8 cellular contexts compared by ENCODE assay signal in the genomic region with DNA sequence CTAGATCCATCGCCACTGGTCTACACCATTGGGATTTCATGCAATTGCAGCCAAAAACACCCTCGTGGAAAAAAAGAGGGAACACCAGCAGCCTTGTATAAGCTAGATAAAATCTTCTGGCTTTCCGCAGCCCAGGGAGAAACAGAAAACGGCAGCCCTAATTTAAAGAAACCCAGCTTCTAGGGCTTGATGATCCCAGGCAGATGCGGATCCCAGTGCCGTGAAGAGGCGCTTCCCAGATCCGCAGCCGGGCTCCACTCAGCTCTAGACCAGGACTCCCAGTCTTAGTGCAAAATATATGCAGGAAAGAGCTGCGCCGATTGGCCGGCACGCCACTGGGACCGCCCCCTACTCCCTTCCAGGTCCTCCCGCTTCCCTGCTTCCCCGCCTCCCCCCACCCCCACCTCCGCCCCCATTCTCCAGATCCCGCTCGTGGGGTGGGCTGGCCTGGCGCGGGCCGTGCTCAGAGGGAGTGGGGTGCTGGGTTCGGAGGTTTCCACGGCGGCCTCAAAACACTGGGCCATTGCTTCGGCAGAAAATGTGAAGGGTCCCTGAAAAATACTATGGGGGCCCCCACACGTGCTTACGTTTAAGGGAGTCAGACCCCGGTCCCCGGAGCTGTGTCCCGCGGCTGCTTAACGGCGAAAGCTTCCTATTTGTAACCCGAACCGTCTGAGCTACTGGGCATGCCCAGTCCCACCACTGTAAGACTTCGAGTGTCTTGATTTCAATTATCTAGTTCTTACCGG.
DNase-seq lines count a peak whose midpoint lies in the region; ATAC-seq and TF ChIP-seq lines count a peak whose summit lies in the region.

No MANE protein-coding gene starts in this region.

- H3K36me3 Mint-ChIP-seq in brain = peaks cover 43% of the 10 kb centered on the region

- H3K27me3 Mint-ChIP-seq in brain = peaks cover 30% of the 10 kb centered on the region

- peak overlapping the region; percentile 96 to 99 (median 98) for H3K27ac Mint-ChIP-seq in brain

- ATAC-seq in GM21723 (IDR thresholded peaks at IDR 0.05; ENCODE audit: unreplicated experiment) (no peak), GM18519 (IDR thresholded peaks at IDR 0.05; ENCODE audit: low FRiP score, unreplicated experiment) (no peak)

- peaks cover 74% of the 10 kb centered on the region for H3K4me1 Mint-ChIP-seq in brain

- H3K9me3 Mint-ChIP-seq in brain = peaks cover 0 to 2% (median 0%) of the 10 kb centered on the region in 5 experiments

- H3K4me3 Mint-ChIP-seq in brain = peak overlapping the region; percentile 89 to 97 (median 94)

- intact Hi-C loops in posterior cingulate gyrus (cut with DNase I) = loop anchor here (10.0 kb wide), 1 partner anchor 222 kb away; no protein-coding TSS in a partner anchor

- DNase-seq in NCI-H187 (lab: John Stamatoyannopoulos, UW) = peak; percentile 85 to 92
- peak in 3 of 5 experiments; percentile 28 to 32 (median 29) for DNase-seq in T-helper 2 cell
- DNase-seq in hepatic stellate cell (ENCODE audit: low spot score) = peak; percentile 85
- DNase-seq in posterior cingulate gyrus = peak; percentile 95 to 100 (median 98)

- TF ChIP-seq CTCF in brain (conservative IDR thresholded peaks at IDR 0.05) = no peak

- peak overlapping the region; percentile 37 for H3K4me3 ChIP-seq in GM08714 (ENCODE audit: low read length)

Comparison
In these comparisons a context has a peak if more than half of its experiments do, and no peak if none do; other contexts are left out.
1. DNase-seq: peak in every context shown above with its lines; median percentile 98 in posterior cingulate gyrus; 88 in NCI-H187; 85 in hepatic stellate cell; 29 in T-helper 2 cell.